18 cellular contexts compared by ENCODE assay signal in genomic region chr6:6771964-6772363, GRCh38.
"Had no signal": no experiment of that assay in that cellular context is flagged by ENCODE, and none has a peak within 500 bp of the region (broad histone marks: within the 10 kb centered on the region; RNA-seq: fewer than 3 reads in every experiment).

No MANE protein-coding gene starts in this region.

- H3K4me3 ChIP-seq: coronary artery, hepatocyte, spleen had no signal

- DNase-seq: effector CD4-positive, alpha-beta T cell; erythroblast; head of caudate nucleus; kidney; left cardiac atrium; naive thymus-derived CD4-positive, alpha-beta T cell; nephron progenitor cell; posterior cingulate gyrus; spleen; stimulated activated CD4-positive, alpha-beta T cell treated with anti-CD3 and anti-CD28 coated beads, Interleukin-15, amount 100 ng/mL, for 24 hours; stimulated activated CD4-positive, alpha-beta T cell treated with anti-CD3 and anti-CD28 coated beads, Interleukin-1b, Interleukin-23, amount 100 ng/mL, for 48 hours; stimulated activated CD4-positive, alpha-beta T cell treated with anti-CD3 and anti-CD28 coated beads, Interleukin-4, amount 100 ng/mL, for 4 hours; stimulated activated naive B cell treated with anti-CD40 and anti-IgM and Interleukin-4, amounts not matched to agents 10 μg/mL and 1 μg/mL and 100 μg/mL, for 72 hours; stimulated activated naive CD8-positive, alpha-beta T cell treated with anti-CD3 and anti-CD28 coated beads, Interleukin-15, amount 100 ng/mL, for 72 hours; substantia nigra had no signal

- H3K27ac ChIP-seq: coronary artery, hepatocyte, spleen had no signal

- H3K27me3 ChIP-seq: hepatocyte, neutrophil, spleen had no signal

- H3K36me3 ChIP-seq: neutrophil, spleen had no signal

- H3K9me3 ChIP-seq: neutrophil had no signal

- ATAC-seq: naive thymus-derived CD4-positive, alpha-beta T cell; stimulated activated naive B cell treated with anti-CD40 and anti-IgM and Interleukin-4, amounts not matched to agents 10 μg/mL and 1 μg/mL and 100 μg/mL, for 72 hours; stimulated activated naive CD8-positive, alpha-beta T cell treated with anti-CD3 and anti-CD28 coated beads, Interleukin-15, amount 100 ng/mL, for 72 hours had no signal
